8 cellular contexts compared by ENCODE assay signal in the genomic region with DNA sequence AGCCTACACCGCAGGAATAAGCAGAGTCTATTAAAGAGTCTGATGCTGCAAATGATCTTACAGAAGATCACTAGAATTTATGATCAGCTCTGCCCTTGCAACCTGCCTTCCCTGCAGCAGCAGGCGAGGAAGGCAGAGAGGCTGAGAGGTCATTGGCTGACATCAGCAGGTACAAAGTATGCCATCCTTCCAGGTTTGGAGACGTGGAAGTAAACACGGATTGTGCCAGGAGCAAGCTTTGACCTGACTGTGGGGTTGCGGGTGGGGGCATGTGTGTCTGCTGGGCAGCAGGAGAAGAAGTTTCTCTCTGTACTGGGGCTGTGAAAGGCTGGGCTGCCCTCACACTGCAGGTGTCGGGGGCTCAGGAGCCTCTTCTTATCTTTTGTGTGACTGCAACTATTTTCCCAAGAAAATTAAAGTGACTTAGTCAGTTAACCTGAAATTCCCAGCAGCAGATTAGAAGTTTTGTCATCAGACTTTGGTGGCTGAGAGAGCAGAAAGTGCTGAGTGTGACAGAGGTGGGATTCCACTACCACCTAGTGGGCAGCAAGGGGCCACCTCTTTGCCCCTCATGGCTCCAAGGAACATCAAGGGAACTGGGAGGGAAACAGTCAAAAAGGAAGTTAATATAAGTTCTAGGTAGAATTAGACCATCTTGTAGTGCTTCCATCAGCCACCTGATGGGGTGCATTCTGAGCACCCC.
DNase-seq lines count a peak whose midpoint lies in the region; ATAC-seq and TF ChIP-seq lines count a peak whose summit lies in the region.
"Had no signal": no experiment of that assay in that cellular context is flagged by ENCODE, and none has a peak within 500 bp of the region (broad histone marks: within the 10 kb centered on the region; RNA-seq: fewer than 3 reads in every experiment).

No MANE protein-coding gene starts in this region.

- 32 to 38% methylated on average over 3 to 4 of the region's 6 CpGs for WGBS in esophagus squamous epithelium, 2 donors

- no peak overlapping the region for H3K4me3 Mint-ChIP-seq in WTC11

- no peaks in the 10 kb centered on the region for H3K36me3 Mint-ChIP-seq in WTC11

- CTCF ChIA-PET in WTC11 (lab: Charles Lee): interaction anchor here (0.6 to 0.8 kb wide), 2 partner anchors 232 to 551 kb away, joined by 4 to 5 read pairs; no protein-coding TSS in a partner anchor

- no peaks in the 10 kb centered on the region for H3K4me1 Mint-ChIP-seq in WTC11

- peak; percentile 4 for TF ChIP-seq CTCF in GM12865 (IDR thresholded peaks at IDR 0.05; ENCODE audit: insufficient read depth, low read depth, low read length, missing control alignments)
- 0 out of 2 replicates have a peak, but pooled peaks have one; percentile 35 for TF ChIP-seq CTCF in WTC11 (IDR thresholded peaks at IDR 0.05)
- no peak for TF ChIP-seq CTCF in esophagus squamous epithelium (IDR thresholded peaks at IDR 0.05)

- H3K27ac Mint-ChIP-seq in WTC11: no peak overlapping the region

- peaks cover 0 to 4% (median 0%) of the 10 kb centered on the region in 4 donors for H3K27me3 ChIP-seq in esophagus squamous epithelium
- H3K27me3 ChIP-seq: pancreas had no signal

- no peaks in the 10 kb centered on the region for H3K27me3 Mint-ChIP-seq in WTC11 (ENCODE audit: low read depth)

- H3K27ac ChIP-seq in esophagus squamous epithelium: no peak overlapping the region
- H3K27ac ChIP-seq: pancreas had no signal

- no peaks in the 10 kb centered on the region for H3K4me1 ChIP-seq in esophagus squamous epithelium
- H3K4me1 ChIP-seq: pancreas had no signal

- DNase-seq in GM12865 (ENCODE audit: low read depth) (no peak), WTC11 (ENCODE audit: low spot score) (peak; percentile 40), mucosa of gallbladder (ENCODE audit: low spot score) (peak; percentile 64), esophagus squamous epithelium (lab: John Stamatoyannopoulos, UW) (no peak), NCI-H2196 treated with DMSO at 0.1 percent for 48 hours (lab: John Stamatoyannopoulos, UW; ENCODE audit: unreplicated experiment) (no peak), GM19240 (ENCODE audit: insufficient read length, low spot score) (no peak)
- DNase-seq: pancreas had no signal

- H3K4me3 ChIP-seq in GM12865 (ENCODE audit: low read depth, low read length) (no peak overlapping the region), esophagus squamous epithelium (no peak overlapping the region)
- H3K4me3 ChIP-seq: pancreas had no signal

- TF ChIP-seq POLR2A in esophagus squamous epithelium (IDR thresholded peaks at IDR 0.05): no peak

- H3K9me3 Mint-ChIP-seq in WTC11: no peaks in the 10 kb centered on the region

- no peaks in the 10 kb centered on the region for H3K9me3 ChIP-seq in esophagus squamous epithelium
- H3K9me3 ChIP-seq: pancreas had no signal

- POLR2A ChIA-PET in WTC11 (lab: Charles Lee): no interaction called here

- intact Hi-C loops in esophagus squamous epithelium (cut with DNase I): no loop called here

- no peaks in the 10 kb centered on the region for H3K36me3 ChIP-seq in esophagus squamous epithelium
- H3K36me3 ChIP-seq: pancreas had no signal

- ATAC-seq in HG02870 (IDR thresholded peaks at IDR 0.05; ENCODE audit: unreplicated experiment) (peak; percentile 24), WTC11 (peak; percentile 93)
- ATAC-seq: pancreas had no signal

TF ChIP-seq in WTC11, 78 proteins besides CTCF, POLR2A, EP300 and RAD21:
- TF ChIP-seq ETV6 (CRISPR knock-in tag; IDR thresholded peaks at IDR 0.05): no peak
- TF ChIP-seq KAT7 (CRISPR knock-in tag; IDR thresholded peaks at IDR 0.05; ENCODE audit: borderline replicate concordance): no peak
- TF ChIP-seq JAZF1 (CRISPR knock-in tag; IDR thresholded peaks at IDR 0.05): no peak
- TF ChIP-seq ATF6 (CRISPR knock-in tag; IDR thresholded peaks at IDR 0.05): no peak
- TF ChIP-seq ZSCAN18 (CRISPR knock-in tag; IDR thresholded peaks at IDR 0.05): no peak
- TF ChIP-seq SP1 (CRISPR knock-in tag; conservative IDR thresholded peaks at IDR 0.05): no peak

Comparison
In these comparisons a context has a peak if more than half of its experiments do, and no peak if none do; other contexts are left out.
1. DNase-seq: peak in WTC11 (single experiment) and mucosa of gallbladder (single experiment); none in GM12865 (single experiment), esophagus squamous epithelium (single experiment), NCI-H2196 treated with DMSO at 0.1 percent for 48 hours (single experiment) and GM19240 (single experiment).
2. CTCF ChIP-seq: peak in GM12865 (single experiment) and WTC11 (single experiment); none in esophagus squamous epithelium (0 of 6).